ENCODE assay signal across 8 cellular contexts in genomic region chr7:117731455-117731854, GRCh38.
A peak's percentile ranks its signal among the peaks of the same experiment; 100 is the strongest.
DNase-seq lines count a peak whose midpoint lies in the region; ATAC-seq and TF ChIP-seq lines count a peak whose summit lies in the region.

No MANE protein-coding gene starts in this region.

- H3K27me3 Mint-ChIP-seq in mesothelial cell of epicardium (ENCODE audit: low read depth) = no peaks in the 10 kb centered on the region

- no peak for TF ChIP-seq POLR2A in erythroblast (IDR thresholded peaks at IDR 0.05; ENCODE audit: low read length)

- no peaks in the 10 kb centered on the region for H3K9me3 Mint-ChIP-seq in mesothelial cell of epicardium

- DNase-seq in GM13977 (ENCODE audit: low spot score) (peak; percentile 62), erythroblast (lab: John Stamatoyannopoulos, UW) (peak; percentile 9 to 28), NAMALWA (ENCODE audit: low spot score) (no peak), mesothelial cell of epicardium (ENCODE audit: low spot score in 2 of 2, unreplicated experiment in 2 of 2) (no peak), nucleus accumbens (lab: John Stamatoyannopoulos, UW) (no peak)

- no peak overlapping the region for H3K27ac Mint-ChIP-seq in mesothelial cell of epicardium

- no peak overlapping the region for H3K4me3 Mint-ChIP-seq in mesothelial cell of epicardium

- in situ Hi-C loops in GM13977 (cut with MboI; ENCODE audit: low pct_unique_long_range_greater_than_20kb, low sequenced_read_pairs, unreplicated experiment) = no loop called here

- peaks cover 3% of the 10 kb centered on the region for H3K36me3 Mint-ChIP-seq in mesothelial cell of epicardium

- TF ChIP-seq CTCF in GM13977 (IDR thresholded peaks at IDR 0.05; ENCODE audit: extremely low read depth, insufficient read depth, missing control alignments) (no peak), mesothelial cell of epicardium (IDR thresholded peaks at IDR 0.05; ENCODE audit: unreplicated experiment) (no peak)

- peaks cover 11% of the 10 kb centered on the region for H3K4me1 Mint-ChIP-seq in mesothelial cell of epicardium

- ATAC-seq in GM19463 (IDR thresholded peaks at IDR 0.05; ENCODE audit: unreplicated experiment) = peak; percentile 93
- ATAC-seq in HG03280 (IDR thresholded peaks at IDR 0.05; ENCODE audit: unreplicated experiment) = peak; percentile 79
- ATAC-seq in esophagus mucosa = no peak

Comparison
In these comparisons a context has a peak if more than half of its experiments do, and no peak if none do; other contexts are left out.
1. DNase-seq: peak in GM13977 (single experiment) and erythroblast (2 of 2); none in NAMALWA (single experiment), mesothelial cell of epicardium (0 of 2) and nucleus accumbens (0 of 56).